Comparison of ENCODE assay signal across 2 cellular contexts in genomic region chr22:23180893-23181762, GRCh38.
TF ChIP-seq lines count a peak whose summit lies in the region.

No MANE protein-coding gene starts in this region.

TF ChIP-seq in GM23338, 12 proteins besides CTCF, POLR2A, EP300 and RAD21:
- TF ChIP-seq EZH2 (IDR thresholded peaks at IDR 0.05; ENCODE audit: low read depth, unreplicated experiment) (no peak), CREB1 (CRISPR knock-in tag; IDR thresholded peaks at IDR 0.05; ENCODE audit: low read depth) (no peak), ZNF462 (CRISPR knock-in tag; IDR thresholded peaks at IDR 0.05) (no peak), JUNB (IDR thresholded peaks at IDR 0.05; ENCODE audit: unreplicated experiment) (no peak), POLR2AphosphoS5 (IDR thresholded peaks at IDR 0.05; ENCODE audit: low read depth) (no peak), ZNF114 (CRISPR knock-in tag; IDR thresholded peaks at IDR 0.05) (no peak), NANOG (IDR thresholded peaks at IDR 0.05; ENCODE audit: borderline replicate concordance) (no peak), REST (IDR thresholded peaks at IDR 0.05; ENCODE audit: unreplicated experiment) (no peak), STAT1 (IDR thresholded peaks at IDR 0.05; ENCODE audit: unreplicated experiment) (no peak), ETS1 (IDR thresholded peaks at IDR 0.05) (no peak), ZNF331 (CRISPR knock-in tag; IDR thresholded peaks at IDR 0.05; ENCODE audit: low read depth) (no peak), EZH2phosphoT487 (IDR thresholded peaks at IDR 0.05; ENCODE audit: unreplicated experiment) (no peak)

TF ChIP-seq in H1, 55 proteins besides CTCF, POLR2A, EP300 and RAD21:
- TF ChIP-seq PHF8 (conservative IDR thresholded peaks at IDR 0.05; ENCODE audit: low read depth, low read length) (peak; percentile 46; the same call in 1 of the 2 replicates), POU5F1 (IDR thresholded peaks at IDR 0.05; ENCODE audit: low read depth, low read length) (no peak), TAF1 (IDR thresholded peaks at IDR 0.05; ENCODE audit: low read depth, low read length) (0 out of 2 replicates have a peak, but pooled peaks have one; percentile 14), SRF (IDR thresholded peaks at IDR 0.05; ENCODE audit: low read depth, low read length) (no peak), CHD2 (IDR thresholded peaks at IDR 0.05; ENCODE audit: low read length) (no peak), BRCA1 (IDR thresholded peaks at IDR 0.05; ENCODE audit: low read depth, low read length) (no peak), RBBP5 (IDR thresholded peaks at IDR 0.05; ENCODE audit: borderline replicate concordance, low read depth, low read length) (peak; percentile 16; the same call in 1 of the 2 replicates), BACH1 (IDR thresholded peaks at IDR 0.05; ENCODE audit: low read length) (no peak), KDM4A (IDR thresholded peaks at IDR 0.05; ENCODE audit: low read depth, low read length, severe bottlenecking) (peak; percentile 54), HDAC6 (IDR thresholded peaks at IDR 0.05; ENCODE audit: low read depth, low read length) (no peak)
